In the genomic region with DNA sequence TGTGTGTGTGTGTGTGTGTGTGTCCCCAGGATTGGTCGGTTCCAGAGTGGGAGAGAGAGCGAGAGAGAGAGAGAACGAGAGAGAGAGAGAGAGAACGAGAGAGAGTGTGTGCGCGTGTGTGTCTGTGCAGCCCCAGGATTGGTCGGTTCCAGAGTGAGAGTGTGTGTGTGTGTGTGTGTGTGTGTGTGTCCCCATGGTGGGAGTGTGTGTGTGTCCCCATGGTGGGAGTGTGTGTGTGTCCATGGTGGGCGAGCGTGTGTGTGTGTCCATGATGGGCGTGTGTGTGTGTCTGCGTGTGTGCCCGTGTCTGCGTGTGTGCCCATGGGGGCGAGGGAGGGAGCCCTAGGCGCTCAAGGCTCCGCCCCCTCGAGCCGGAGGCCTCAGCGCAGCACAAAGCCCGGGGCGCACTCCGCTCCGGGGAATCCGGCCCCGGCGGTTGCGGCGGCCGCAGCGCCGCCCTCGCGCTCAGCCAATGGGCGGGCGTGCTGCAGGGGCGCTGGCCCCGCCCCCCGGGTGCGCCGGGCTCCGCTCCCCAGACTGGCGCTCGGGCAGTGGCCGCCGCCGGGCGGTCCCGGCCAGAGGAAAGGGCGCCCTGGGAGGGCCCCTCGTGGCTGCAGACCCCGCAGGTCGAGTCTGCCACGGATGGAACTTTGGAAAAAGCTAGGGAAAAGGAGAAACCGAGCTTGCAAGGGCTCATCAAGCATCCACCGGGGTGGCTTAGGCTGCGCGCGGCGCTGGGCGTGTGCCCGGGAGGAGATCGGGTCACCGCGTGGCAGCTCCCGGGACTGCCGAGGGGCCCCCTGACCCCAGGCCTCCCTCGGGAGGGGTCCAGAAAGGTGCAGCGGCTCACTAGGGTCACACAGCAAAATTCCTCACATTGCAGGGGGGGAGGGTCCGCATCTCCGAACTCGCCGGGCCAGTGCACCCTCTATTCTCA, we compare ENCODE assay signal across 1 cellular context.
A peak's percentile ranks its signal among the peaks of the same experiment; 100 is the strongest.
TF ChIP-seq lines count a peak whose summit lies in the region.

No MANE protein-coding gene starts in this region.

TF ChIP-seq in HEK293, 187 proteins besides CTCF, POLR2A, EP300 and RAD21 (continued from another document and continues in another):
- no peak for TF ChIP-seq ZNF362 (tag by site-specific recombination; IDR thresholded peaks at IDR 0.05)
- TF ChIP-seq, protein P1, sequence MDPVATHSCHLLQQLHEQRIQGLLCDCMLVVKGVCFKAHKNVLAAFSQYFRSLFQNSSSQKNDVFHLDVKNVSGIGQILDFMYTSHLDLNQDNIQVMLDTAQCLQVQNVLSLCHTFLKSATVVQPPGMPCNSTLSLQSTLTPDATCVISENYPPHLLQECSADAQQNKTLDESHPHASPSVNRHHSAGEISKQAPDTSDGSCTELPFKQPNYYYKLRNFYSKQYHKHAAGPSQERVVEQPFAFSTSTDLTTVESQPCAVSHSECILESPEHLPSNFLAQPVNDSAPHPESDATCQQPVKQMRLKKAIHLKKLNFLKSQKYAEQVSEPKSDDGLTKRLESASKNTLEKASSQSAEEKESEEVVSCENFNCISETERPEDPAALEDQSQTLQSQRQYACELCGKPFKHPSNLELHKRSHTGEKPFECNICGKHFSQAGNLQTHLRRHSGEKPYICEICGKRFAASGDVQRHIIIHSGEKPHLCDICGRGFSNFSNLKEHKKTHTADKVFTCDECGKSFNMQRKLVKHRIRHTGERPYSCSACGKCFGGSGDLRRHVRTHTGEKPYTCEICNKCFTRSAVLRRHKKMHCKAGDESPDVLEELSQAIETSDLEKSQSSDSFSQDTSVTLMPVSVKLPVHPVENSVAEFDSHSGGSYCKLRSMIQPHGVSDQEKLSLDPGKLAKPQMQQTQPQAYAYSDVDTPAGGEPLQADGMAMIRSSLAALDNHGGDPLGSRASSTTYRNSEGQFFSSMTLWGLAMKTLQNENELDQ (tag by site-specific recombination; IDR thresholded peaks at IDR 0.05; ENCODE audit: low read depth), result no peak
- TF ChIP-seq, protein P2, sequence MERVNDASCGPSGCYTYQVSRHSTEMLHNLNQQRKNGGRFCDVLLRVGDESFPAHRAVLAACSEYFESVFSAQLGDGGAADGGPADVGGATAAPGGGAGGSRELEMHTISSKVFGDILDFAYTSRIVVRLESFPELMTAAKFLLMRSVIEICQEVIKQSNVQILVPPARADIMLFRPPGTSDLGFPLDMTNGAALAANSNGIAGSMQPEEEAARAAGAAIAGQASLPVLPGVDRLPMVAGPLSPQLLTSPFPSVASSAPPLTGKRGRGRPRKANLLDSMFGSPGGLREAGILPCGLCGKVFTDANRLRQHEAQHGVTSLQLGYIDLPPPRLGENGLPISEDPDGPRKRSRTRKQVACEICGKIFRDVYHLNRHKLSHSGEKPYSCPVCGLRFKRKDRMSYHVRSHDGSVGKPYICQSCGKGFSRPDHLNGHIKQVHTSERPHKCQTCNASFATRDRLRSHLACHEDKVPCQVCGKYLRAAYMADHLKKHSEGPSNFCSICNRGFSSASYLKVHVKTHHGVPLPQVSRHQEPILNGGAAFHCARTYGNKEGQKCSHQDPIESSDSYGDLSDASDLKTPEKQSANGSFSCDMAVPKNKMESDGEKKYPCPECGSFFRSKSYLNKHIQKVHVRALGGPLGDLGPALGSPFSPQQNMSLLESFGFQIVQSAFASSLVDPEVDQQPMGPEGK (tag by site-specific recombination; IDR thresholded peaks at IDR 0.05), result peak; percentile 97
- no peak for TF ChIP-seq ZNF37A (tag by site-specific recombination; IDR thresholded peaks at IDR 0.05)
- TF ChIP-seq PRDM6 (tag by site-specific recombination; IDR thresholded peaks at IDR 0.05), result no peak
- no peak for TF ChIP-seq BCL6B (tag by site-specific recombination; IDR thresholded peaks at IDR 0.05)
- TF ChIP-seq, protein P3, sequence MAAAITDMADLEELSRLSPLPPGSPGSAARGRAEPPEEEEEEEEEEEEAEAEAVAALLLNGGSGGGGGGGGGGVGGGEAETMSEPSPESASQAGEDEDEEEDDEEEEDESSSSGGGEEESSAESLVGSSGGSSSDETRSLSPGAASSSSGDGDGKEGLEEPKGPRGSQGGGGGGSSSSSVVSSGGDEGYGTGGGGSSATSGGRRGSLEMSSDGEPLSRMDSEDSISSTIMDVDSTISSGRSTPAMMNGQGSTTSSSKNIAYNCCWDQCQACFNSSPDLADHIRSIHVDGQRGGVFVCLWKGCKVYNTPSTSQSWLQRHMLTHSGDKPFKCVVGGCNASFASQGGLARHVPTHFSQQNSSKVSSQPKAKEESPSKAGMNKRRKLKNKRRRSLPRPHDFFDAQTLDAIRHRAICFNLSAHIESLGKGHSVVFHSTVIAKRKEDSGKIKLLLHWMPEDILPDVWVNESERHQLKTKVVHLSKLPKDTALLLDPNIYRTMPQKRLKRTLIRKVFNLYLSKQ (tag by site-specific recombination; IDR thresholded peaks at IDR 0.05; ENCODE audit: borderline replicate concordance), result no peak
- TF ChIP-seq, protein P4, sequence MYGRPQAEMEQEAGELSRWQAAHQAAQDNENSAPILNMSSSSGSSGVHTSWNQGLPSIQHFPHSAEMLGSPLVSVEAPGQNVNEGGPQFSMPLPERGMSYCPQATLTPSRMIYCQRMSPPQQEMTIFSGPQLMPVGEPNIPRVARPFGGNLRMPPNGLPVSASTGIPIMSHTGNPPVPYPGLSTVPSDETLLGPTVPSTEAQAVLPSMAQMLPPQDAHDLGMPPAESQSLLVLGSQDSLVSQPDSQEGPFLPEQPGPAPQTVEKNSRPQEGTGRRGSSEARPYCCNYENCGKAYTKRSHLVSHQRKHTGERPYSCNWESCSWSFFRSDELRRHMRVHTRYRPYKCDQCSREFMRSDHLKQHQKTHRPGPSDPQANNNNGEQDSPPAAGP (tag by site-specific recombination; IDR thresholded peaks at IDR 0.05), result peak; percentile 72; the same call in 1 of the 2 replicates
- no peak for TF ChIP-seq ZNF266 (tag by site-specific recombination; IDR thresholded peaks at IDR 0.05; ENCODE audit: low read depth)
- no peak for TF ChIP-seq ZNF311 (tag by site-specific recombination; IDR thresholded peaks at IDR 0.05; ENCODE audit: borderline replicate concordance)
- TF ChIP-seq ZNF677 (tag by site-specific recombination; IDR thresholded peaks at IDR 0.05), result no peak
- TF ChIP-seq ZNF404 (tag by site-specific recombination; IDR thresholded peaks at IDR 0.05), result no peak
- TF ChIP-seq ZNF529 (tag by site-specific recombination; IDR thresholded peaks at IDR 0.05; ENCODE audit: insufficient replicate concordance), result no peak
- no peak for TF ChIP-seq ZNF132 (tag by site-specific recombination; IDR thresholded peaks at IDR 0.05; ENCODE audit: borderline replicate concordance)
- no peak for TF ChIP-seq SCRT2 (tag by site-specific recombination; IDR thresholded peaks at IDR 0.05)
- TF ChIP-seq, protein P5, sequence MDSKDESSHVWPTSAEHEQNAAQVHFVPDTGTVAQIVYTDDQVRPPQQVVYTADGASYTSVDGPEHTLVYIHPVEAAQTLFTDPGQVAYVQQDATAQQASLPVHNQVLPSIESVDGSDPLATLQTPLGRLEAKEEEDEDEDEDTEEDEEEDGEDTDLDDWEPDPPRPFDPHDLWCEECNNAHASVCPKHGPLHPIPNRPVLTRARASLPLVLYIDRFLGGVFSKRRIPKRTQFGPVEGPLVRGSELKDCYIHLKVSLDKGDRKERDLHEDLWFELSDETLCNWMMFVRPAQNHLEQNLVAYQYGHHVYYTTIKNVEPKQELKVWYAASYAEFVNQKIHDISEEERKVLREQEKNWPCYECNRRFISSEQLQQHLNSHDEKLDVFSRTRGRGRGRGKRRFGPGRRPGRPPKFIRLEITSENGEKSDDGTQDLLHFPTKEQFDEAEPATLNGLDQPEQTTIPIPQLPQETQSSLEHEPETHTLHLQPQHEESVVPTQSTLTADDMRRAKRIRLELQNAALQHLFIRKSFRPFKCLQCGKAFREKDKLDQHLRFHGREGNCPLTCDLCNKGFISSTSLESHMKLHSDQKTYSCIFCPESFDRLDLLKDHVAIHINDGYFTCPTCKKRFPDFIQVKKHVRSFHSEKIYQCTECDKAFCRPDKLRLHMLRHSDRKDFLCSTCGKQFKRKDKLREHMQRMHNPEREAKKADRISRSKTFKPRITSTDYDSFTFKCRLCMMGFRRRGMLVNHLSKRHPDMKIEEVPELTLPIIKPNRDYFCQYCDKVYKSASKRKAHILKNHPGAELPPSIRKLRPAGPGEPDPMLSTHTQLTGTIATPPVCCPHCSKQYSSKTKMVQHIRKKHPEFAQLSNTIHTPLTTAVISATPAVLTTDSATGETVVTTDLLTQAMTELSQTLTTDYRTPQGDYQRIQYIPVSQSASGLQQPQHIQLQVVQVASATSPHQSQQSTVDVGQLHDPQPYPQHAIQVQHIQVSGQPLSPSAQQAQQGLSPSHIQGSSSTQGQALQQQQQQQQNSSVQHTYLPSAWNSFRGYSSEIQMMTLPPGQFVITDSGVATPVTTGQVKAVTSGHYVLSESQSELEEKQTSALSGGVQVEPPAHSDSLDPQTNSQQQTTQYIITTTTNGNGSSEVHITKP (tag by site-specific recombination; IDR thresholded peaks at IDR 0.05), result peak; percentile 63
- TF ChIP-seq, protein P6, sequence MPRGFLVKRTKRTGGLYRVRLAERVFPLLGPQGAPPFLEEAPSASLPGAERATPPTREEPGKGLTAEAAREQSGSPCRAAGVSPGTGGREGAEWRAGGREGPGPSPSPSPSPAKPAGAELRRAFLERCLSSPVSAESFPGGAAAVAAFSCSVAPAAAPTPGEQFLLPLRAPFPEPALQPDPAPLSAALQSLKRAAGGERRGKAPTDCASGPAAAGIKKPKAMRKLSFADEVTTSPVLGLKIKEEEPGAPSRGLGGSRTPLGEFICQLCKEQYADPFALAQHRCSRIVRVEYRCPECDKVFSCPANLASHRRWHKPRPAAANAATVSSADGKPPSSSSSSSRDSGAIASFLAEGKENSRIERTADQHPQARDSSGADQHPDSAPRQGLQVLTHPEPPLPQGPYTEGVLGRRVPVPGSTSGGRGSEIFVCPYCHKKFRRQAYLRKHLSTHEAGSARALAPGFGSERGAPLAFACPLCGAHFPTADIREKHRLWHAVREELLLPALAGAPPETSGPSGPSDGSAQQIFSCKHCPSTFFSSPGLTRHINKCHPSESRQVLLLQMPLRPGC (tag by site-specific recombination; IDR thresholded peaks at IDR 0.05), result no peak
- TF ChIP-seq ZNF692 (tag by site-specific recombination; IDR thresholded peaks at IDR 0.05), result peak; percentile 46; the same call in 1 of the 2 replicates
